In the genomic region with DNA sequence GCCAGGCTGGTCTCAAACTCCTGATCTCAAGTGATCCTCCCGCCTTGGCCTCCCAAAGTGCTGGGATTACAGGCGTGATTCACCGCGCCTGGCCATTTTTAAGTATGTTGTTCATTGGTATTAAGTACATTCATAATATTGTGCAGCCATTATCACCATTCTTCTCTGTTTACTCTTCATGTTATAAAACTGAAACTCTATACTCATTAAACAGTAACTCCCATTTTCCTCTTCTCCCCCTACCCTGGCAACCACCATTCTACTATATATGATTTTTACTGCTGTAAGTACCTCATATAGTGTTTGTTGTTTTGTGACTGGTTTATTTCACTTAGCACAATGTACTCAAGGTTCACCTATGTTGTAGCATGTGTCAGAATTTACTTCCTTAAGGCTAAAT, we compare ENCODE assay signal across 25 cellular contexts. TPM values are rescaled to one million over a fixed set of nuclear protein-coding genes. Genes with fewer than 3 reads are reported as not detected.
"Had no signal": no experiment of that assay in that cellular context is flagged by ENCODE, and none has a peak within 500 bp of the region (broad histone marks: within the 10 kb centered on the region; RNA-seq: fewer than 3 reads in every experiment).

No MANE protein-coding gene starts in this region.

- H3K27me3 ChIP-seq: breast epithelium, esophagus muscularis mucosa, foreskin keratinocyte, right atrium auricular region, tibial nerve had no signal

- FAIRE-seq: colon had no signal

- H3K4me3 ChIP-seq: breast epithelium, esophagus muscularis mucosa, left ventricle myocardium inferior, lung, right atrium auricular region, tibial nerve had no signal

- H3K27me3 Mint-ChIP-seq: activated CD4-positive, alpha-beta memory T cell treated with anti-CD3 and anti-CD28 coated beads, Interleukin-2, amount 10 ng/mL, durations not matched to agents 7 days and 5 days; activated CD4-positive, alpha-beta T cell treated with anti-CD3 and anti-CD28 coated beads, Interleukin-2, amount 10 ng/mL, durations not matched to agents 7 days and 5 days; activated T-helper 17 cell treated with anti-CD3 and anti-CD28 coated beads, Interleukin-2, amount 50 U/mL, for 72 hours had no signal

- H3K9me3 ChIP-seq: breast epithelium, esophagus muscularis mucosa, left ventricle myocardium inferior, right atrium auricular region, tibial nerve had no signal

- H3K4me3 Mint-ChIP-seq: activated CD4-positive, alpha-beta memory T cell treated with anti-CD3 and anti-CD28 coated beads, Interleukin-2, amount 10 ng/mL, durations not matched to agents 7 days and 5 days; activated CD4-positive, alpha-beta T cell treated with anti-CD3 and anti-CD28 coated beads, Interleukin-2, amount 10 ng/mL, durations not matched to agents 7 days and 5 days; activated T-cell treated with anti-CD3 and anti-CD28 coated beads, Interleukin-2, amount 50 U/mL, for 4 hours; activated T-helper 17 cell treated with anti-CD3 and anti-CD28 coated beads, Interleukin-2, amount 50 U/mL, for 72 hours; natural killer cell; WTC11 had no signal

- DNase-seq: activated CD4-positive, alpha-beta memory T cell treated with anti-CD3 and anti-CD28 coated beads, Interleukin-2, amount 10 ng/mL, durations not matched to agents 7 days and 5 days; activated CD4-positive, alpha-beta T cell treated with anti-CD3 and anti-CD28 coated beads for 1 hour; activated CD4-positive, alpha-beta T cell treated with anti-CD3 and anti-CD28 coated beads, Interleukin-2, amount 10 ng/mL, durations not matched to agents 7 days and 5 days; activated gamma-delta T cell treated with Interleukin-2 at 50 U/mL for 16 hours; activated T-cell treated with anti-CD3 and anti-CD28 coated beads, Interleukin-2, amount 50 U/mL, for 4 hours; central memory CD4-positive, alpha-beta T cell; dermis blood vessel endothelial cell; effector CD4-positive, alpha-beta T cell; foreskin keratinocyte; kidney glomerular epithelial cell; left ventricle myocardium inferior; mesendoderm; natural killer cell; stimulated activated CD4-positive, alpha-beta T cell treated with anti-CD3 and anti-CD28 coated beads, Interleukin-15, amount 100 ng/mL, for 24 hours; stimulated activated CD4-positive, alpha-beta T cell treated with anti-CD3 and anti-CD28 coated beads, Interleukin-2, amount 100 ng/mL, for 24 hours; stimulated activated naive CD4-positive, alpha-beta T cell had no signal

- H3K4me1 Mint-ChIP-seq: activated CD4-positive, alpha-beta memory T cell treated with anti-CD3 and anti-CD28 coated beads, Interleukin-2, amount 10 ng/mL, durations not matched to agents 7 days and 5 days; WTC11 had no signal

- ATAC-seq: activated T-cell treated with anti-CD3 and anti-CD28 coated beads, Interleukin-2, amount 50 U/mL, for 4 hours; activated T-helper 17 cell treated with anti-CD3 and anti-CD28 coated beads, Interleukin-2, amount 50 U/mL, for 72 hours; foreskin keratinocyte; natural killer cell; WTC11 had no signal

- H3K4me1 ChIP-seq: breast epithelium, esophagus muscularis mucosa, foreskin keratinocyte, left ventricle myocardium inferior, right atrium auricular region, tibial nerve had no signal

- H3K27ac ChIP-seq: breast epithelium, esophagus muscularis mucosa, foreskin keratinocyte, left ventricle myocardium inferior, right atrium auricular region, tibial nerve had no signal

- H3K9me3 Mint-ChIP-seq: activated CD4-positive, alpha-beta memory T cell treated with anti-CD3 and anti-CD28 coated beads, Interleukin-2, amount 10 ng/mL, durations not matched to agents 7 days and 5 days; activated naive CD4-positive, alpha-beta T cell treated with anti-CD3 and anti-CD28 coated beads, Interleukin-2, amount 50 U/mL, for 72 hours; activated T-cell treated with anti-CD3 and anti-CD28 coated beads, Interleukin-2, amount 50 U/mL, for 4 hours; activated T-helper 17 cell treated with anti-CD3 and anti-CD28 coated beads, Interleukin-2, amount 50 U/mL, for 72 hours; natural killer cell had no signal

- H3K27ac Mint-ChIP-seq: activated CD4-positive, alpha-beta memory T cell treated with anti-CD3 and anti-CD28 coated beads, Interleukin-2, amount 10 ng/mL, durations not matched to agents 7 days and 5 days; activated CD4-positive, alpha-beta T cell treated with anti-CD3 and anti-CD28 coated beads, Interleukin-2, amount 10 ng/mL, durations not matched to agents 7 days and 5 days; activated T-helper 17 cell treated with anti-CD3 and anti-CD28 coated beads, Interleukin-2, amount 50 U/mL, for 72 hours; natural killer cell; WTC11 had no signal

RNA-seq across cellular contexts. Expression of gene USP44, which starts 54.2 kb away (rescaled TPM):
- total RNA-seq: foreskin keratinocyte had no signal
- polyA plus RNA-seq: foreskin keratinocyte had no signal
